Comparison of ENCODE assay signal across 10 cellular contexts in the genomic region with DNA sequence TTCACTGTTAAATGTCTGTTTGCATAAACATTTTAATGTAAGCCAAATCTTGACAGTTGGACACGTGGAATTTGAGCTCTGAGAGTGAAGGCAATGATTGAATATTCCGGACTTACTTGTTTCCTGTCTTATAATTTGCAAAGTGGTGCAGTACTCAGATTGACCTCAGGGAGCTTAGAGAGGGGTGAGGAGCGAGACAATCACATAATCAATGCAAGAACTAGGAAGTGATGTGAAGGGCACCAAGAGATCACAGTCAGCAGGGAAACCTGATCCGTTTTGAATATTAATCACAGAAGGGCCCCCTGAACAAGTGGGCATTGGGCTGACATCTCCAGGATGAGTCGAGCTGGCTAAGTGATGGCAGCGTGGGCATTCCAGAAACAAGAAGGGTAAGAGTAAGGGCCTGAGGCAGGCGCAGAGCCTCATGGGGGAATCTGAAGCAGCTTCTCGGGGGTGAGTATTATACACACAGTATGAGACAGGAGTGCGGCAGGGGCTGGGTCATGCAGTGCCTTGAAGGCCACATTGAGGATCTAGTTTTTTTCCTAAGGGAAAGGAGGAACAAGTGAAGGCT. TPM values are rescaled to one million over a fixed set of nuclear protein-coding genes. Genes with fewer than 3 reads are reported as not detected.
DNase-seq lines count a peak whose midpoint lies in the region; ATAC-seq and TF ChIP-seq lines count a peak whose summit lies in the region.
"Had no signal": no experiment of that assay in that cellular context is flagged by ENCODE, and none has a peak within 500 bp of the region (broad histone marks: within the 10 kb centered on the region; RNA-seq: fewer than 3 reads in every experiment).

No MANE protein-coding gene starts in this region.

- H3K36me3 ChIP-seq in heart right ventricle (no peaks in the 10 kb centered on the region), right atrium auricular region (no peaks in the 10 kb centered on the region), esophagus squamous epithelium (no peaks in the 10 kb centered on the region)

- H3K27ac ChIP-seq in heart right ventricle, result no peak overlapping the region
- H3K27ac ChIP-seq in right atrium auricular region, result no peak overlapping the region
- no peak overlapping the region for H3K27ac ChIP-seq in esophagus squamous epithelium
- H3K27ac ChIP-seq: neutrophil had no signal

- TF ChIP-seq CTCF in heart right ventricle (IDR thresholded peaks at IDR 0.05) (peak in 5 of 9 donors; percentile 10 to 23 (median 17)), right atrium auricular region (IDR thresholded peaks at IDR 0.05) (peak in 1 of 2 donors; percentile 35), glutamatergic neuron (IDR thresholded peaks at IDR 0.05; ENCODE audit: partially characterized antibody, unreplicated experiment) (peak; percentile 69), esophagus squamous epithelium (IDR thresholded peaks at IDR 0.05) (peak in 3 of 6 experiments; percentile 4 to 33 (median 20))

- H3K27ac Mint-ChIP-seq in glutamatergic neuron (ENCODE audit: unreplicated experiment), result no peak overlapping the region

- no peaks in the 10 kb centered on the region for H3K36me3 Mint-ChIP-seq in glutamatergic neuron (ENCODE audit: unreplicated experiment)

- in situ Hi-C loops in SK-MEL-5 (cut with HindIII; ENCODE audit: low pct_unique_long_range_greater_than_20kb, low sequenced_read_pairs), result no loop called here

- no peaks in the 10 kb centered on the region for H3K27me3 Mint-ChIP-seq in glutamatergic neuron (ENCODE audit: unreplicated experiment)

- no peak overlapping the region for H3K4me3 Mint-ChIP-seq in glutamatergic neuron (ENCODE audit: unreplicated experiment)

- intact Hi-C loops in heart right ventricle (cut with DNase I) (no loop called here), esophagus squamous epithelium (cut with DNase I) (no loop called here)

- DNase-seq in heart right ventricle (no peak), right atrium auricular region (ENCODE audit: low spot score) (no peak), SK-MEL-5 (ENCODE audit: low read depth, low spot score) (peak; percentile 64), glutamatergic neuron (no peak), esophagus squamous epithelium (lab: John Stamatoyannopoulos, UW) (no peak)
- no peak for DNase-seq in activated effector memory CD4-positive, alpha-beta T cell treated with anti-CD3 and anti-CD28 coated beads, Interleukin-2, amount 50 U/mL, for 16 hours
- no peak for DNase-seq in activated CD4-positive, alpha-beta T cell treated with anti-CD3 and anti-CD28 coated beads for 1 hour
- DNase-seq: stimulated activated CD8-positive, alpha-beta memory T cell treated with anti-CD3 and anti-CD28 coated beads, Interleukin-4, amount 100 ng/mL, for 48 hours had no signal

- H3K9me3 Mint-ChIP-seq in glutamatergic neuron (ENCODE audit: unreplicated experiment), result no peaks in the 10 kb centered on the region

- no peaks in the 10 kb centered on the region for H3K9me3 ChIP-seq in heart right ventricle
- no peaks in the 10 kb centered on the region for H3K9me3 ChIP-seq in right atrium auricular region
- H3K9me3 ChIP-seq in esophagus squamous epithelium, result no peaks in the 10 kb centered on the region
- H3K9me3 ChIP-seq: neutrophil had no signal

- H3K4me3 ChIP-seq in heart right ventricle (no peak overlapping the region), right atrium auricular region (no peak overlapping the region), esophagus squamous epithelium (no peak overlapping the region)

- no peak for TF ChIP-seq POLR2A in esophagus squamous epithelium (IDR thresholded peaks at IDR 0.05)

- 80 to 81% methylated on average over 9 of the region's 9 CpGs for WGBS in heart right ventricle, 2 donors
- WGBS in esophagus squamous epithelium, 2 donors, result 76 to 81% methylated on average over 9 of the region's 9 CpGs

- H3K27me3 ChIP-seq in heart right ventricle (no peaks in the 10 kb centered on the region), right atrium auricular region (no peaks in the 10 kb centered on the region), esophagus squamous epithelium (no peaks in the 10 kb centered on the region)
- H3K27me3 ChIP-seq: neutrophil had no signal

- ATAC-seq in heart right ventricle, result no peak
- ATAC-seq in GM18861 (IDR thresholded peaks at IDR 0.05; ENCODE audit: unreplicated experiment), result no peak

- peaks cover 18% of the 10 kb centered on the region for H3K4me1 Mint-ChIP-seq in glutamatergic neuron (ENCODE audit: low read depth, unreplicated experiment)

- H3K4me1 ChIP-seq in heart right ventricle (peaks cover 8 to 52% (median 39%) of the 10 kb centered on the region in 9 donors), right atrium auricular region (peaks cover 0 to 37% of the 10 kb centered on the region in 2 donors), esophagus squamous epithelium (peaks cover 12 to 35% (median 25%) of the 10 kb centered on the region in 3 donors)

RNA-seq across cellular contexts. Expression of a gene that starts 26.1 kb away (rescaled TPM):
- total RNA-seq in heart right ventricle (10 to 100 TPM; 44.2 to 60.5 (median 55.3) TPM), right atrium auricular region (10 to 100 TPM; 42.6 to 44.4 TPM), glutamatergic neuron (ENCODE audit: unreplicated experiment) (11.7 TPM), esophagus squamous epithelium (10 to 100 TPM; 25.5 to 33.0 (median 29.7) TPM)
- 10 to 100 TPM; 15.9 to 22.3 TPM for polyA plus RNA-seq in heart right ventricle
- 28.8 and 29.6 TPM in 2 replicates for total RNA-seq in SK-MEL-5 (2014; rRNA removed; shearing (Covaris generic))
- 30.8 and 45.5 TPM in 2 replicates for polyA plus RNA-seq in SK-MEL-5 (2015; cell fraction: cytosol; rRNA removed)
- polyA plus RNA-seq in SK-MEL-5 (2015; cell fraction: nucleus; rRNA removed), result 26.2 and 32.8 TPM in 2 replicates
